8 cellular contexts compared by ENCODE assay signal in the genomic region with DNA sequence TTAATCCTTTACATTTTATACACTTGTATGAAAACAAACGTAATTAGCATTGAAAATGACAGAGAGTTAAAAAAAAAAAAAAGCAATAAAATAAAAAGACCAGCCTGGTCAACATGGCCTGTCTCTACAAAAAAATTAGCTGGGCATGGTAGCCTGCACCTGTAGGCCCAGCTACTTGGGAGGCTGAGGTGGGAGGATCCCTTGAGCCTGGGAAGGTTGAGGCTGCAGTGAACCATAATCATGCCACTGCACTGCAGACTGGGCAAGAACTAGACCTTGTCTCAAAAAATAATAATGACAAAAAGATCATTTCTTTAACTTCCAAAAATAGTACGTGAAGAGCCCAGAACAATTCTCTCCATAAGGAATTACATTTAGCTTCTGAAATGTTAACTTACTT. TPM values are rescaled to one million over a fixed set of nuclear protein-coding genes. Genes with fewer than 3 reads are reported as not detected.
DNase-seq lines count a peak whose midpoint lies in the region; ATAC-seq, FAIRE-seq and TF ChIP-seq lines count a peak whose summit lies in the region.

No MANE protein-coding gene starts in this region.

- H3K4me2 ChIP-seq in PC-9 (peak overlapping the region; percentile 79), endothelial cell of umbilical vein (ENCODE audit: insufficient read depth, low read length) (peak overlapping the region; percentile 62)

- intact Hi-C loops in activated CD4-positive, alpha-beta T cell treated with anti-CD3 and anti-CD28 coated beads for 36 hours (cut with DNase I, micrococcal nuclease): loop anchor here (5.0 kb wide), 2 partner anchors 579 to 701 kb away; a partner anchor contains a TSS
- intact Hi-C loops in PC-9 (cut with micrococcal nuclease; ENCODE audit: unreplicated experiment) (no loop called here), endothelial cell of umbilical vein (cut with micrococcal nuclease) (loop anchor here (1.0 to 5.0 kb wide), 2 partner anchors 230 to 979 kb away; no protein-coding TSS in a partner anchor)

- DNase-seq in activated CD4-positive, alpha-beta T cell treated with anti-CD3 and anti-CD28 coated beads for 36 hours: no peak
- no peak for DNase-seq in activated CD4-positive, alpha-beta T cell treated with anti-CD3 and anti-CD28 coated beads for 1 hour
- DNase-seq in PC-9 (no peak), endothelial cell of umbilical vein (ENCODE audit: low read depth, low spot score) (no peak), progenitor cell of endocrine pancreas (ENCODE audit: low spot score, unreplicated experiment) (no peak), ureter (ENCODE audit: low spot score) (no peak), SW480 (ENCODE audit: low spot score) (no peak)

- no peaks in the 10 kb centered on the region for H3K9me3 Mint-ChIP-seq in activated CD4-positive, alpha-beta T cell treated with anti-CD3 and anti-CD28 coated beads for 36 hours (ENCODE audit: low read depth)
- no peaks in the 10 kb centered on the region for H3K9me3 Mint-ChIP-seq in progenitor cell of endocrine pancreas (ENCODE audit: low read depth)

- TF ChIP-seq POLR2A in endothelial cell of umbilical vein (IDR thresholded peaks at IDR 0.05; ENCODE audit: low read depth, low read length): no peak

- CTCF ChIA-PET in activated CD4-positive, alpha-beta T cell treated with anti-CD3 and anti-CD28 coated beads for 36 hours (lab: Charles Lee): no interaction called here
- CTCF ChIA-PET in PC-9 (lab: Charles Lee): interaction anchor here (0.7 kb wide), 1 partner anchor 537 kb away, joined by 7 read pairs; no protein-coding TSS in a partner anchor
- CTCF ChIA-PET in endothelial cell of umbilical vein (lab: Charles Lee): interaction anchor here (0.8 to 3.7 kb wide), 2 partner anchors 12 to 121 kb away, joined by 3 to 31 read pairs; a partner anchor contains a TSS

- no peak overlapping the region for H3K27ac Mint-ChIP-seq in activated CD4-positive, alpha-beta T cell treated with anti-CD3 and anti-CD28 coated beads for 36 hours
- H3K27ac Mint-ChIP-seq in progenitor cell of endocrine pancreas: peak overlapping the region; percentile 71

- peaks cover 57% of the 10 kb centered on the region for H3K36me3 ChIP-seq in PC-9 (ENCODE audit: low read depth)
- H3K36me3 ChIP-seq in endothelial cell of umbilical vein (ENCODE audit: control insufficient read depth in 2 of 2, extremely low read depth in 1 of 2, insufficient read depth in 2 of 2, low read length in 2 of 2): peaks cover 0 to 13% of the 10 kb centered on the region in 2 experiments

- H3K36me3 Mint-ChIP-seq in activated CD4-positive, alpha-beta T cell treated with anti-CD3 and anti-CD28 coated beads for 36 hours (ENCODE audit: low read depth): peaks cover 48% of the 10 kb centered on the region
- peaks cover 29% of the 10 kb centered on the region for H3K36me3 Mint-ChIP-seq in progenitor cell of endocrine pancreas (ENCODE audit: insufficient read depth)

- H2AFZ ChIP-seq in PC-9 (no peak overlapping the region), endothelial cell of umbilical vein (ENCODE audit: low read depth, low read length) (no peak overlapping the region)

- POLR2A ChIA-PET in activated CD4-positive, alpha-beta T cell treated with anti-CD3 and anti-CD28 coated beads for 36 hours (lab: Charles Lee): no interaction called here
- POLR2A ChIA-PET in PC-9 (lab: Charles Lee; ENCODE audit: unreplicated experiment): interaction anchor here (0.7 kb wide), 1 partner anchor 780 kb away, joined by 17 read pairs; no protein-coding TSS in a partner anchor
- POLR2A ChIA-PET in endothelial cell of umbilical vein (lab: Charles Lee): interaction anchor here (0.6 kb wide), 1 partner anchor 121 kb away, joined by 3 read pairs; a partner anchor contains a TSS

- H3K27ac ChIP-seq in PC-9 (no peak overlapping the region), endothelial cell of umbilical vein (ENCODE audit: insufficient read depth, low read depth, low read length) (peak overlapping the region; percentile 87)

- H3K27me3 Mint-ChIP-seq in activated CD4-positive, alpha-beta T cell treated with anti-CD3 and anti-CD28 coated beads for 36 hours: no peaks in the 10 kb centered on the region
- H3K27me3 Mint-ChIP-seq in progenitor cell of endocrine pancreas: no peaks in the 10 kb centered on the region

- peaks cover 69% of the 10 kb centered on the region for H3K79me2 ChIP-seq in PC-9 (ENCODE audit: low read depth)
- H3K79me2 ChIP-seq in endothelial cell of umbilical vein (ENCODE audit: control insufficient read depth, insufficient read depth, low read length): peaks cover 70% of the 10 kb centered on the region

- H3K27me3 ChIP-seq in PC-9 (ENCODE audit: insufficient read depth, low read depth) (no peaks in the 10 kb centered on the region), endothelial cell of umbilical vein (ENCODE audit: control insufficient read depth in 2 of 2, insufficient read depth in 2 of 2, low read length in 2 of 2) (no peaks in the 10 kb centered on the region)

- H3F3A ChIP-seq in PC-9 (ENCODE audit: insufficient read depth, low read depth): peaks cover 5% of the 10 kb centered on the region; the same call in 1 of the 2 replicates

- peaks cover 29% of the 10 kb centered on the region; the same call in 1 of the 2 replicates for H4K20me1 ChIP-seq in PC-9 (ENCODE audit: insufficient read depth)
- peaks cover 8% of the 10 kb centered on the region for H4K20me1 ChIP-seq in endothelial cell of umbilical vein (replicated peaks; ENCODE audit: control insufficient read depth, extremely low read depth, insufficient read depth, low read length)

- peak overlapping the region; percentile 92 for H3K4me3 Mint-ChIP-seq in activated CD4-positive, alpha-beta T cell treated with anti-CD3 and anti-CD28 coated beads for 36 hours
- peak overlapping the region; percentile 49 for H3K4me3 Mint-ChIP-seq in progenitor cell of endocrine pancreas (ENCODE audit: low read depth)

- no peaks in the 10 kb centered on the region for H3K9me1 ChIP-seq in endothelial cell of umbilical vein (replicated peaks; ENCODE audit: control insufficient read depth, extremely low read depth, insufficient read depth, low read length)

- TF ChIP-seq CTCF in PC-9 (conservative IDR thresholded peaks at IDR 0.05): no peak
- TF ChIP-seq CTCF in endothelial cell of umbilical vein (IDR thresholded peaks at IDR 0.05; ENCODE audit: extremely low read depth in 1 of 2, insufficient read depth in 1 of 2, low read depth in 1 of 2, low read length in 2 of 2): no peak
- no peak for TF ChIP-seq CTCF in progenitor cell of endocrine pancreas (IDR thresholded peaks at IDR 0.05; ENCODE audit: unreplicated experiment)

- no peaks in the 10 kb centered on the region for H3K9me2 ChIP-seq in PC-9 (ENCODE audit: insufficient read depth)

- peaks cover 49% of the 10 kb centered on the region for H3K4me1 Mint-ChIP-seq in activated CD4-positive, alpha-beta T cell treated with anti-CD3 and anti-CD28 coated beads for 36 hours
- peaks cover 31% of the 10 kb centered on the region for H3K4me1 Mint-ChIP-seq in progenitor cell of endocrine pancreas (ENCODE audit: low read depth)

- no TSS peak for BruUV-seq in PC-9 (replicated peaks; lab: Mats Ljungman, UMichigan)
- BruUV-seq in endothelial cell of umbilical vein (replicated peaks; lab: Mats Ljungman, UMichigan): no TSS peak

- dilution Hi-C loops in endothelial cell of umbilical vein (cut with MboI; ENCODE audit: extremely low pct_ligation_motif_present, low sequenced_read_pairs): no loop called here

- H3K4me1 ChIP-seq in PC-9 (replicated peaks; ENCODE audit: insufficient read depth): peaks cover 35% of the 10 kb centered on the region
- peaks cover 59% of the 10 kb centered on the region for H3K4me1 ChIP-seq in endothelial cell of umbilical vein (ENCODE audit: control insufficient read depth, extremely low read depth, insufficient read depth, low read length)

- no peaks in the 10 kb centered on the region for H3K9me3 ChIP-seq in PC-9 (ENCODE audit: insufficient read depth, low read depth)
- no peaks in the 10 kb centered on the region for H3K9me3 ChIP-seq in endothelial cell of umbilical vein (replicated peaks; ENCODE audit: control insufficient read depth, insufficient read depth, low read length)

- peak overlapping the region; percentile 99 for H3K4me3 ChIP-seq in PC-9
- peak overlapping the region; percentile 0 to 97 (median 8) for H3K4me3 ChIP-seq in endothelial cell of umbilical vein (replicated peaks in 1 of 3; ENCODE audit: insufficient read depth in 1 of 3, low read depth in 1 of 3, low read length in 3 of 3)

- H3K9ac ChIP-seq in endothelial cell of umbilical vein (replicated peaks; ENCODE audit: extremely low read depth, insufficient read depth, low read length): peak overlapping the region; percentile 97

- FAIRE-seq in endothelial cell of umbilical vein (lab: Jason Lieb, UNC): no peak

- no peak for ATAC-seq in activated CD4-positive, alpha-beta T cell treated with anti-CD3 and anti-CD28 coated beads for 36 hours
- no peak for ATAC-seq in HG03045 (IDR thresholded peaks at IDR 0.05; ENCODE audit: unreplicated experiment)

TF ChIP-seq in endothelial cell of umbilical vein, 7 proteins besides CTCF, POLR2A, EP300 and RAD21 (continues in another document):
- no peak for TF ChIP-seq MYC (IDR thresholded peaks at IDR 0.05; ENCODE audit: low read depth, low read length)
- no peak for TF ChIP-seq POLR2AphosphoS5 (IDR thresholded peaks at IDR 0.05; ENCODE audit: insufficient read depth, low read depth, low read length)
- TF ChIP-seq, protein P1, sequence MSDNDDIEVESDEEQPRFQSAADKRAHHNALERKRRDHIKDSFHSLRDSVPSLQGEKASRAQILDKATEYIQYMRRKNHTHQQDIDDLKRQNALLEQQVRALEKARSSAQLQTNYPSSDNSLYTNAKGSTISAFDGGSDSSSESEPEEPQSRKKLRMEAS (IDR thresholded peaks at IDR 0.05; ENCODE audit: insufficient read depth, insufficient read length): no peak
- no peak for TF ChIP-seq EZH2 (IDR thresholded peaks at IDR 0.05; ENCODE audit: borderline replicate concordance, low read depth, low read length, severe bottlenecking)
- TF ChIP-seq JUN (IDR thresholded peaks at IDR 0.05; ENCODE audit: borderline replicate concordance, insufficient read depth, insufficient read length, low read depth): no peak
- TF ChIP-seq GATA2 (IDR thresholded peaks at IDR 0.05; ENCODE audit: insufficient read depth, insufficient read length, low read depth, low read length): no peak

RNA-seq across cellular contexts. Expression of a gene that starts 1.9 kb away (rescaled TPM):
- 100 to 1,000 TPM; 144 to 156 TPM for total RNA-seq in activated CD4-positive, alpha-beta T cell treated with anti-CD3 and anti-CD28 coated beads for 36 hours
- total RNA-seq in PC-9 (2021): 117 and 152 TPM in 2 replicates
- total RNA-seq in endothelial cell of umbilical vein: 355 and 370 TPM in 2 replicates
- polyA plus RNA-seq in endothelial cell of umbilical vein: 155 and 160 TPM in 2 replicates
- polyA plus RNA-seq in endothelial cell of umbilical vein (2011; cell fraction: cytosol; rRNA removed): 213 and 219 TPM in 2 replicates
- polyA plus RNA-seq in endothelial cell of umbilical vein (2011; cell fraction: nucleus; rRNA removed): 79.0 and 84.4 TPM in 2 replicates
- 262 and 391 TPM in 2 replicates for polyA plus RNA-seq in endothelial cell of umbilical vein (2012)
- polyA minus RNA-seq in endothelial cell of umbilical vein: 558 and 653 TPM in 2 replicates
- polyA minus RNA-seq in endothelial cell of umbilical vein (2011; cell fraction: cytosol; rRNA and poly(A)+ RNA removed): 89.5 TPM
- 108 and 116 TPM in 2 replicates for polyA minus RNA-seq in endothelial cell of umbilical vein (2011; cell fraction: nucleus; rRNA and poly(A)+ RNA removed)
- 129 and 135 TPM in 2 replicates for total RNA-seq in progenitor cell of endocrine pancreas
- 137 TPM for total RNA-seq in ureter
